Comparison of ENCODE assay signal across 14 cellular contexts in the genomic region with DNA sequence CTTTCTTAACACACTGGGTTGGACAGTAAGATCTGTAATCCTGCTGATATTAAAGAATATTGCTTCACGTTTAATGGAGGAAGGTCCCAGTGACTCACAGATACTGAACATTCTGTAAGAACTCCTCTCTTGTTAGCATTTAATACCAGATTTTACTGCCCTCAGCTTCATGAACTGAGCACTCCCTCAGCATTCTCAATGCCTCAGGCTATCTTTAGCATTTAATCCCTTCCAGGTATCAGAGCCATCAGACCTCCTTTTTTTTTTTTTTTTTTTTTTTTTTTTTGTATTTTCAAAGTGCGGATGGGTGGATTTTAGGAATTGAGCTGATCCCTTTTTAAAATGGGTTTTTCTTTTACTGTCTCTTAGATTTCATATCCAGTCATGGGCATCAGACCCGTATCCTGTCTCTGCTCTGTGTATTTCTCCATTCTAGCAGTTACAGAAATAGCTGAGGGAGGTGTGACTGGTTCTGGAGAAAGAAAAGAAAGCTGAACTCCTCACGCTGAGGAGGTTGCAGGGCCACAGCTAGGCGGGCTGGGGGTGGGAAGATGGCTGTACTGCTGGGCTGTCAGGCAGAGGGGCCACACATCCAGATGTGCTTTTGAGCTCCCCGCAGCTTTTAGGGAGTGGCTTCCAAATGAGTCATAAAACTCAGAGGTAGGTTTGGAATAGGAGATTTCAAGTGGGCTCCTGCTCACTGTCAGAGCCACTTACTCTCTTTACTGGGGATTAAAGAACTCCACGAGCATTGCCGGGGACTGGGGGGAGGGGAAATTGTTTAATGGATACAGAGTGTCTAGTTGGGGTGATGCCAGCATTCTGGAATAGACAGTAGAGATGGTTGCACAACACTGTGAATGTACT.
DNase-seq lines count a peak whose midpoint lies in the region; ATAC-seq and TF ChIP-seq lines count a peak whose summit lies in the region.
"Had no signal": no experiment of that assay in that cellular context is flagged by ENCODE, and none has a peak within 500 bp of the region (broad histone marks: within the 10 kb centered on the region; RNA-seq: fewer than 3 reads in every experiment).

No MANE protein-coding gene starts in this region.

- ATAC-seq in HG02884 (IDR thresholded peaks at IDR 0.05; ENCODE audit: unreplicated experiment) (no peak), HG03175 (IDR thresholded peaks at IDR 0.05; ENCODE audit: unreplicated experiment) (no peak), HG02852 (IDR thresholded peaks at IDR 0.05; ENCODE audit: unreplicated experiment) (no peak)
- ATAC-seq: HepG2; stimulated activated naive CD8-positive, alpha-beta T cell treated with anti-CD3 and anti-CD28 coated beads, Interleukin-15, Interleukin-2, amounts not matched to agents 100 U/mL and 50 U/mL, for 24 hours had no signal

- DNase-seq in COLO668 (lab: John Stamatoyannopoulos, UW; ENCODE audit: unreplicated experiment) (peak; percentile 20), WERI-Rb-1 (peak; percentile 7), iPS-NIHi11 (ENCODE audit: low spot score) (peak; percentile 36), chondrocyte (ENCODE audit: low spot score) (no peak)
- DNase-seq: activated CD4-positive, alpha-beta memory T cell treated with anti-CD3 and anti-CD28 coated beads for 36 hours; immature natural killer cell; NCI-H146; stimulated activated naive CD8-positive, alpha-beta T cell treated with anti-CD3 and anti-CD28 coated beads, Interleukin-15, Interleukin-2, amounts not matched to agents 100 U/mL and 50 U/mL, for 24 hours had no signal

- H3K4me3 Mint-ChIP-seq in chondrocyte (ENCODE audit: unreplicated experiment) = no peak overlapping the region
- H3K4me3 Mint-ChIP-seq: activated CD4-positive, alpha-beta memory T cell treated with anti-CD3 and anti-CD28 coated beads for 36 hours; immature natural killer cell; T-helper 1 cell treated with Interleukin-12 subunit alpha and Interleukin-12 subunit beta and Interleukin-4 antibody, amounts not matched to agents 30 μg/mL and 1 μg/mL, for 36 hours had no signal

- no peaks in the 10 kb centered on the region for H3K9me3 Mint-ChIP-seq in chondrocyte (ENCODE audit: low read depth)
- H3K9me3 Mint-ChIP-seq: activated CD4-positive, alpha-beta memory T cell treated with anti-CD3 and anti-CD28 coated beads for 36 hours; immature natural killer cell; T-helper 1 cell treated with Interleukin-12 subunit alpha and Interleukin-12 subunit beta and Interleukin-4 antibody, amounts not matched to agents 30 μg/mL and 1 μg/mL, for 36 hours had no signal

- H3K9ac ChIP-seq in HUES48 (ENCODE audit: low read depth, low read length) = no peak overlapping the region

- peaks cover 7% of the 10 kb centered on the region for H3K27me3 Mint-ChIP-seq in chondrocyte (ENCODE audit: low read depth)

- H3K36me3 Mint-ChIP-seq in chondrocyte (ENCODE audit: low read depth) = no peaks in the 10 kb centered on the region
- H3K36me3 Mint-ChIP-seq: activated CD4-positive, alpha-beta memory T cell treated with anti-CD3 and anti-CD28 coated beads for 36 hours; immature natural killer cell had no signal

- no peaks in the 10 kb centered on the region for H3K9me3 ChIP-seq in HUES48 (ENCODE audit: control insufficient read depth, insufficient read depth, low read length)
- no peaks in the 10 kb centered on the region for H3K9me3 ChIP-seq in WERI-Rb-1 (ENCODE audit: severe bottlenecking)

- H3K27ac ChIP-seq in HUES48 (ENCODE audit: low read depth, low read length) = peak overlapping the region; percentile 25
- no peak overlapping the region for H3K27ac ChIP-seq in WERI-Rb-1

- no peak overlapping the region for H3K27ac Mint-ChIP-seq in chondrocyte (ENCODE audit: unreplicated experiment)
- H3K27ac Mint-ChIP-seq: activated CD4-positive, alpha-beta memory T cell treated with anti-CD3 and anti-CD28 coated beads for 36 hours; immature natural killer cell; T-helper 1 cell treated with Interleukin-12 subunit alpha and Interleukin-12 subunit beta and Interleukin-4 antibody, amounts not matched to agents 30 μg/mL and 1 μg/mL, for 36 hours had no signal

- H3K36me3 ChIP-seq in HUES48 (ENCODE audit: control insufficient read depth, insufficient read depth, low read length) (no peaks in the 10 kb centered on the region), WERI-Rb-1 (no peaks in the 10 kb centered on the region)

- peaks cover 8% of the 10 kb centered on the region for H3K4me1 ChIP-seq in HUES48 (ENCODE audit: control insufficient read depth, insufficient read depth, low read length)

- H3K27me3 ChIP-seq in HUES48 (ENCODE audit: control insufficient read depth, insufficient read depth, low read length) = no peaks in the 10 kb centered on the region
- H3K27me3 ChIP-seq in WERI-Rb-1 (ENCODE audit: insufficient read depth, low read depth, severe bottlenecking) = peaks cover 82% of the 10 kb centered on the region

- TF ChIP-seq CTCF in WERI-Rb-1 (IDR thresholded peaks at IDR 0.05; ENCODE audit: low read depth, low read length) (no peak), chondrocyte (IDR thresholded peaks at IDR 0.05) (no peak)

- peaks cover 3% of the 10 kb centered on the region for H3K4me1 Mint-ChIP-seq in chondrocyte (ENCODE audit: low read depth)
- H3K4me1 Mint-ChIP-seq: immature natural killer cell had no signal

- no peak overlapping the region for H3K4me3 ChIP-seq in HUES48 (ENCODE audit: low read depth, low read length)
- no peak overlapping the region for H3K4me3 ChIP-seq in WERI-Rb-1 (ENCODE audit: low read depth, low read length)
